ENCODE assay signal across 3 cellular contexts in the genomic region with DNA sequence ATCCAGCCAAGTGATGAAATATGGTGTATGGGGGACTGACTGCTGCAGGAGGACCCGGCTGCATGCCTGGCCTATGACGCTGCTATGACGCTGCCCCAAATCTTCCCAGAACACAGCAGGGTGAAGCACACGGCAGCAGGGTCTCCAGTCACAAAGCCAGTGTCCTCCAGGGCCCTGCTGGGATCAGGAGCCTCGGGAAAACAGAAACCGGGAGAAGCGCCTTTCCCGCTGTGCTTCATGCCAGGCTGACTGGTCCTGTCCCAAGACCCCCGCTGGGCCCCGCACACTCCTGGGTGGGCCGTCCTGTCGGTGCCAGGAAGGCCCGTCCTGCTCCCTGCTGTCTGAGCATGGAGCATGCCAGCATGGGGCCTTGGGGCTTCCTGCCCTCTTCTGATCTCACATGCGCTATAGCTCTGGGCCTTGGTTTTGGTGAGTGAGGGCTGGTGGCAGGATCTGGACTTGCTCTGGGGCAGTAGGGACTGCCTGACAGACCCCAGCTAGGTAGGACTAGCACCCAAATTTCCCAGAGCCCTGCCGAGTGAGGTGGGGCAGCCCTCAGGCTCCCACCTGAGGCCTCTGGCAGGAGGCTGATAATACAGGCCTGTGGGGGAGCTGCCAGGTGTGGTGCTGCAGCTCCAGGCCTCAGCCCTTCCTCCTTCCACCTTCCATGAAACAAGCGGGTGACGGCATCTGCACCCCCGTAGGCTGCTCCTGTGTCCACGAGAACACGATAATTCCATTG.
TF ChIP-seq lines count a peak whose summit lies in the region.

No MANE protein-coding gene starts in this region.

TF ChIP-seq in SK-N-SH, 30 proteins besides CTCF, POLR2A, EP300 and RAD21 (continued from another document):
- TF ChIP-seq CHD2 (IDR thresholded peaks at IDR 0.05; ENCODE audit: low read length, partially characterized antibody): no peak
- no peak for TF ChIP-seq RCOR1 (IDR thresholded peaks at IDR 0.05; ENCODE audit: low read length)
- TF ChIP-seq, protein P1, sequence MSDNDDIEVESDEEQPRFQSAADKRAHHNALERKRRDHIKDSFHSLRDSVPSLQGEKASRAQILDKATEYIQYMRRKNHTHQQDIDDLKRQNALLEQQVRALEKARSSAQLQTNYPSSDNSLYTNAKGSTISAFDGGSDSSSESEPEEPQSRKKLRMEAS (IDR thresholded peaks at IDR 0.05; ENCODE audit: low read depth): no peak
- no peak for TF ChIP-seq PBX3 (IDR thresholded peaks at IDR 0.05)
- TF ChIP-seq ELF1 (IDR thresholded peaks at IDR 0.05): no peak
- no peak for TF ChIP-seq NRF1 (IDR thresholded peaks at IDR 0.05; ENCODE audit: low read depth, low read length)
- no peak for TF ChIP-seq RXRA (IDR thresholded peaks at IDR 0.05; ENCODE audit: borderline replicate concordance, low read depth)
- no peak for TF ChIP-seq SMC3 (IDR thresholded peaks at IDR 0.05; ENCODE audit: low read depth, low read length)
- no peak for TF ChIP-seq FOXM1 (IDR thresholded peaks at IDR 0.05; ENCODE audit: low read depth)

TF ChIP-seq in SK-N-SH treated with all-trans-retinoic acid at 6 μM for 48 hours, 23 proteins besides CTCF, POLR2A, EP300 and RAD21 (continued from another document):
- no peak for TF ChIP-seq SNAI2 (CRISPR knock-in tag; IDR thresholded peaks at IDR 0.05)
- no peak for TF ChIP-seq ESRRG (CRISPR knock-in tag; IDR thresholded peaks at IDR 0.05)
- TF ChIP-seq ZC3H10 (CRISPR knock-in tag; IDR thresholded peaks at IDR 0.05): no peak
- no peak for TF ChIP-seq TCF4 (CRISPR knock-in tag; IDR thresholded peaks at IDR 0.05; ENCODE audit: borderline replicate concordance)
- no peak for TF ChIP-seq PATZ1 (CRISPR knock-in tag; IDR thresholded peaks at IDR 0.05; ENCODE audit: borderline replicate concordance)
- no peak for TF ChIP-seq GLIS3 (CRISPR knock-in tag; IDR thresholded peaks at IDR 0.05)
- no peak for TF ChIP-seq ZNF8 (CRISPR knock-in tag; IDR thresholded peaks at IDR 0.05)
- TF ChIP-seq CSDC2 (CRISPR knock-in tag; IDR thresholded peaks at IDR 0.05): no peak
- no peak for TF ChIP-seq TOX (CRISPR knock-in tag; IDR thresholded peaks at IDR 0.05; ENCODE audit: borderline replicate concordance)
- no peak for TF ChIP-seq RARB (CRISPR knock-in tag; IDR thresholded peaks at IDR 0.05)
- TF ChIP-seq, protein P2, sequence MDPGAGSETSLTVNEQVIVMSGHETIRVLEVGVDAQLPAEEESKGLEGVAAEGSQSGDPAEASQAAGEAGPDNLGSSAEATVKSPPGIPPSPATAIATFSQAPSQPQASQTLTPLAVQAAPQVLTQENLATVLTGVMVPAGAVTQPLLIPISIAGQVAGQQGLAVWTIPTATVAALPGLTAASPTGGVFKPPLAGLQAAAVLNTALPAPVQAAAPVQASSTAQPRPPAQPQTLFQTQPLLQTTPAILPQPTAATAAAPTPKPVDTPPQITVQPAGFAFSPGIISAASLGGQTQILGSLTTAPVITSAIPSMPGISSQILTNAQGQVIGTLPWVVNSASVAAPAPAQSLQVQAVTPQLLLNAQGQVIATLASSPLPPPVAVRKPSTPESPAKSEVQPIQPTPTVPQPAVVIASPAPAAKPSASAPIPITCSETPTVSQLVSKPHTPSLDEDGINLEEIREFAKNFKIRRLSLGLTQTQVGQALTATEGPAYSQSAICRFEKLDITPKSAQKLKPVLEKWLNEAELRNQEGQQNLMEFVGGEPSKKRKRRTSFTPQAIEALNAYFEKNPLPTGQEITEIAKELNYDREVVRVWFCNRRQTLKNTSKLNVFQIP (CRISPR knock-in tag; IDR thresholded peaks at IDR 0.05; ENCODE audit: borderline replicate concordance, low read depth): no peak
- TF ChIP-seq ISL1 (CRISPR knock-in tag; IDR thresholded peaks at IDR 0.05): no peak

TF ChIP-seq in GM23338, 12 proteins besides CTCF, POLR2A, EP300 and RAD21:
- TF ChIP-seq ZNF331 (CRISPR knock-in tag; IDR thresholded peaks at IDR 0.05; ENCODE audit: low read depth): no peak
- TF ChIP-seq STAT1 (IDR thresholded peaks at IDR 0.05; ENCODE audit: unreplicated experiment): no peak
